1 cellular context compared by ENCODE assay signal in genomic region chr11:130170345-130170744, GRCh38.
TF ChIP-seq lines count a peak whose summit lies in the region.

No MANE protein-coding gene starts in this region.

TF ChIP-seq in HepG2, 621 proteins besides CTCF, POLR2A, EP300 and RAD21 (continued from another document):
- no peak for TF ChIP-seq MAX (IDR thresholded peaks at IDR 0.05)
- no peak for TF ChIP-seq FOXP1 (IDR thresholded peaks at IDR 0.05)
- TF ChIP-seq FOXP1 (CRISPR knock-in tag; IDR thresholded peaks at IDR 0.05), result no peak
- TF ChIP-seq ZMYM3 (CRISPR knock-in tag; IDR thresholded peaks at IDR 0.05), result no peak
- TF ChIP-seq ZNF678 (CRISPR knock-in tag; IDR thresholded peaks at IDR 0.05), result no peak
- no peak for TF ChIP-seq PAF1 (CRISPR knock-in tag; IDR thresholded peaks at IDR 0.05)
- no peak for TF ChIP-seq KAT2B (IDR thresholded peaks at IDR 0.05; ENCODE audit: borderline replicate concordance, low read depth, low read length)
- no peak for TF ChIP-seq SMARCE1 (IDR thresholded peaks at IDR 0.05; ENCODE audit: borderline replicate concordance)
- TF ChIP-seq ZNF468 (CRISPR knock-in tag; IDR thresholded peaks at IDR 0.05), result no peak
- no peak for TF ChIP-seq AKAP8 (CRISPR knock-in tag; IDR thresholded peaks at IDR 0.05)
- TF ChIP-seq ZKSCAN8 (CRISPR knock-in tag; IDR thresholded peaks at IDR 0.05; ENCODE audit: borderline replicate concordance), result no peak
- TF ChIP-seq FOXO1 (CRISPR knock-in tag; IDR thresholded peaks at IDR 0.05), result no peak
- TF ChIP-seq, protein P1, sequence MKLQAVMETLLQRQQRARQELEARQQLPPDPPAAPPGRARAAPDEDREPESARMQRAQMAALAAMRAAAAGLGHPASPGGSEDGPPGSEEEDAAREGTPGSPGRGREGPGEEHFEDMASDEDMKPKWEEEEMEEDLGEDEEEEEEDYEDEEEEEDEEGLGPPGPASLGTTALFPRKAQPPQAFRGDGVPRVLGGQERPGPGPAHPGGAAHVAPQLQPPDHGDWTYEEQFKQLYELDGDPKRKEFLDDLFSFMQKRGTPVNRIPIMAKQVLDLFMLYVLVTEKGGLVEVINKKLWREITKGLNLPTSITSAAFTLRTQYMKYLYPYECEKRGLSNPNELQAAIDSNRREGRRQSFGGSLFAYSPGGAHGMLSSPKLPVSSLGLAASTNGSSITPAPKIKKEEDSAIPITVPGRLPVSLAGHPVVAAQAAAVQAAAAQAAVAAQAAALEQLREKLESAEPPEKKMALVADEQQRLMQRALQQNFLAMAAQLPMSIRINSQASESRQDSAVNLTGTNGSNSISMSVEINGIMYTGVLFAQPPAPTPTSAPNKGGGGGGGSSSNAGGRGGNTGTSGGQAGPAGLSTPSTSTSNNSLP (IDR thresholded peaks at IDR 0.05; ENCODE audit: low read depth, low read length), result no peak
- no peak for TF ChIP-seq ZNF20 (CRISPR knock-in tag; IDR thresholded peaks at IDR 0.05)
- TF ChIP-seq SUZ12 (IDR thresholded peaks at IDR 0.05; ENCODE audit: low read depth, low read length), result no peak
- TF ChIP-seq HES4 (CRISPR knock-in tag; IDR thresholded peaks at IDR 0.05; ENCODE audit: borderline replicate concordance), result no peak
- TF ChIP-seq MEIS2 (CRISPR knock-in tag; IDR thresholded peaks at IDR 0.05), result no peak
- TF ChIP-seq, protein P2, sequence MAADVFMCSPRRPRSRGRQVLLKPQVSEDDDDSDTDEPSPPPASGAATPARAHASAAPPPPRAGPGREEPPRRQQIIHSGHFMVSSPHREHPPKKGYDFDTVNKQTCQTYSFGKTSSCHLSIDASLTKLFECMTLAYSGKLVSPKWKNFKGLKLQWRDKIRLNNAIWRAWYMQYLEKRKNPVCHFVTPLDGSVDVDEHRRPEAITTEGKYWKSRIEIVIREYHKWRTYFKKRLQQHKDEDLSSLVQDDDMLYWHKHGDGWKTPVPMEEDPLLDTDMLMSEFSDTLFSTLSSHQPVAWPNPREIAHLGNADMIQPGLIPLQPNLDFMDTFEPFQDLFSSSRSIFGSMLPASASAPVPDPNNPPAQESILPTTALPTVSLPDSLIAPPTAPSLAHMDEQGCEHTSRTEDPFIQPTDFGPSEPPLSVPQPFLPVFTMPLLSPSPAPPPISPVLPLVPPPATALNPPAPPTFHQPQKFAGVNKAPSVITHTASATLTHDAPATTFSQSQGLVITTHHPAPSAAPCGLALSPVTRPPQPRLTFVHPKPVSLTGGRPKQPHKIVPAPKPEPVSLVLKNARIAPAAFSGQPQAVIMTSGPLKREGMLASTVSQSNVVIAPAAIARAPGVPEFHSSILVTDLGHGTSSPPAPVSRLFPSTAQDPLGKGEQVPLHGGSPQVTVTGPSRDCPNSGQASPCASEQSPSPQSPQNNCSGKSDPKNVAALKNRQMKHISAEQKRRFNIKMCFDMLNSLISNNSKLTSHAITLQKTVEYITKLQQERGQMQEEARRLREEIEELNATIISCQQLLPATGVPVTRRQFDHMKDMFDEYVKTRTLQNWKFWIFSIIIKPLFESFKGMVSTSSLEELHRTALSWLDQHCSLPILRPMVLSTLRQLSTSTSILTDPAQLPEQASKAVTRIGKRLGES (CRISPR knock-in tag; IDR thresholded peaks at IDR 0.05; ENCODE audit: borderline replicate concordance), result no peak
